9 cellular contexts compared by ENCODE assay signal in genomic region chr15:75891895-75892294, GRCh38. TPM values are rescaled to one million over a fixed set of nuclear protein-coding genes. Genes with fewer than 3 reads are reported as not detected.
A peak's percentile ranks its signal among the peaks of the same experiment; 100 is the strongest.
DNase-seq lines count a peak whose midpoint lies in the region; ATAC-seq and TF ChIP-seq lines count a peak whose summit lies in the region.
"Had no signal": no experiment of that assay in that cellular context is flagged by ENCODE, and none has a peak within 500 bp of the region (broad histone marks: within the 10 kb centered on the region; RNA-seq: fewer than 3 reads in every experiment).

No MANE protein-coding gene starts in this region.

- intact Hi-C loops in PC-3 (cut with micrococcal nuclease), result no loop called here
- intact Hi-C loops in sciatic nerve (cut with DNase I), result no loop called here

- H3K27me3 ChIP-seq in PC-3 (ENCODE audit: low read length) (no peaks in the 10 kb centered on the region), osteoblast (ENCODE audit: insufficient read depth, low read length) (no peaks in the 10 kb centered on the region)

- no TSS peak for BruUV-seq in PC-3 (replicated peaks; lab: Mats Ljungman, UMichigan)

- no peaks in the 10 kb centered on the region for H3K79me2 ChIP-seq in PC-3 (ENCODE audit: low read length)
- H3K79me2 ChIP-seq in osteoblast (ENCODE audit: insufficient read depth, low read length), result peaks cover 8% of the 10 kb centered on the region

- H3F3A ChIP-seq in PC-3 (ENCODE audit: low read length, unreplicated experiment), result peaks cover 4% of the 10 kb centered on the region

- H3K4me3 ChIP-seq in PC-3 (ENCODE audit: low read length) (no peak overlapping the region), osteoblast (ENCODE audit: insufficient read depth, low read length) (peak overlapping the region; percentile 13)

- H3K4me1 ChIP-seq in PC-3 (ENCODE audit: insufficient read depth, low read length) (peaks cover 11% of the 10 kb centered on the region), osteoblast (ENCODE audit: insufficient read depth, low read length) (peaks cover 22% of the 10 kb centered on the region)

- H3K4me1 Mint-ChIP-seq in chondrocyte (ENCODE audit: low read depth), result peaks cover 17% of the 10 kb centered on the region

- DNase-seq in GM04504 (ENCODE audit: low read depth) (peak; percentile 58), PC-3 (peak; percentile 52), chondrocyte (ENCODE audit: low spot score) (no peak), osteoblast (ENCODE audit: insufficient read length, low spot score, missing footprints) (peak; percentile 44), sciatic nerve (ENCODE audit: low spot score) (no peak), NCI-H1694 (lab: John Stamatoyannopoulos, UW) (no peak)
- DNase-seq: NCI-H345 had no signal

- H3K36me3 ChIP-seq in PC-3 (ENCODE audit: low read depth, low read length) (peaks cover 4% of the 10 kb centered on the region; the same call in 1 of the 2 replicates), osteoblast (ENCODE audit: insufficient read depth, low read length) (no peaks in the 10 kb centered on the region)

- peak overlapping the region; percentile 8 for H3K27ac ChIP-seq in PC-3 (ENCODE audit: low read length)
- peak overlapping the region; percentile 94 for H3K27ac ChIP-seq in osteoblast (ENCODE audit: low read depth, low read length)

- H4K20me1 ChIP-seq in PC-3 (ENCODE audit: low read length) (no peaks in the 10 kb centered on the region), osteoblast (ENCODE audit: insufficient read depth, low read length) (no peaks in the 10 kb centered on the region)

- TF ChIP-seq CTCF in PC-3 (conservative IDR thresholded peaks at IDR 0.05; ENCODE audit: low read depth, low read length) (no peak), chondrocyte (IDR thresholded peaks at IDR 0.05) (no peak), osteoblast (IDR thresholded peaks at IDR 0.05; ENCODE audit: extremely low read depth, low read depth, low read length) (no peak)

- ATAC-seq in PC-3, result peak; percentile 89
- ATAC-seq in HG03469 (IDR thresholded peaks at IDR 0.05; ENCODE audit: unreplicated experiment), result no peak
- ATAC-seq in sciatic nerve, result no peak
- ATAC-seq in HG03565 (IDR thresholded peaks at IDR 0.05; ENCODE audit: unreplicated experiment), result no peak

- H3K36me3 Mint-ChIP-seq in chondrocyte (ENCODE audit: low read depth), result peaks cover 21% of the 10 kb centered on the region

- CTCF ChIA-PET in PC-3 (lab: Charles Lee), result no interaction called here

- no peak overlapping the region for H2AFZ ChIP-seq in PC-3 (ENCODE audit: low read length)
- H2AFZ ChIP-seq in osteoblast (ENCODE audit: low read length), result peak overlapping the region; percentile 62

- peak overlapping the region; percentile 81 for H3K27ac Mint-ChIP-seq in chondrocyte (ENCODE audit: unreplicated experiment)

- H3K9me2 ChIP-seq in PC-3 (replicated peaks; ENCODE audit: low read length), result no peaks in the 10 kb centered on the region

- POLR2A ChIA-PET in PC-3 (lab: Charles Lee; ENCODE audit: unreplicated experiment), result no interaction called here

- no peak overlapping the region for H3K9ac ChIP-seq in PC-3 (ENCODE audit: low read length)

- no peaks in the 10 kb centered on the region for H3K9me3 Mint-ChIP-seq in chondrocyte (ENCODE audit: low read depth)

- H3K4me3 Mint-ChIP-seq in chondrocyte (ENCODE audit: unreplicated experiment), result no peak overlapping the region

- H3K4me2 ChIP-seq in PC-3 (ENCODE audit: low read length) (no peak overlapping the region), osteoblast (ENCODE audit: insufficient read depth, low read length) (peak overlapping the region; percentile 72)

- H3K27me3 Mint-ChIP-seq in chondrocyte (ENCODE audit: low read depth), result no peaks in the 10 kb centered on the region

- H3K9me3 ChIP-seq in PC-3 (ENCODE audit: low read length) (no peaks in the 10 kb centered on the region), osteoblast (ENCODE audit: low read depth, low read length) (no peaks in the 10 kb centered on the region)

RNA-seq across cellular contexts. Expression of gene FBXO22, which starts 11.8 kb away (rescaled TPM):
- 41.1 and 51.4 TPM in 2 replicates for total RNA-seq in PC-3 (2014; rRNA removed)
- total RNA-seq in chondrocyte, result 33.6 to 40.1 TPM (median 35.1 TPM) in 3 replicates
- 27.1 and 27.4 TPM in 2 replicates for total RNA-seq in osteoblast
- 23.2 TPM for total RNA-seq in sciatic nerve

RNA-seq across cellular contexts. Expression of gene UBE2Q2, which starts 48.6 kb away (rescaled TPM):
- total RNA-seq in PC-3 (2014; rRNA removed), result 18.5 and 20.3 TPM in 2 replicates
- 60.6 to 77.5 TPM (median 62.1 TPM) in 3 replicates for total RNA-seq in chondrocyte
- total RNA-seq in osteoblast, result 66.2 and 67.2 TPM in 2 replicates
- total RNA-seq in sciatic nerve, result 34.1 TPM

Comparison
In these comparisons a context has a peak if more than half of its experiments do, and no peak if none do; other contexts are left out.
1. DNase-seq: peak in GM04504 (single experiment), PC-3 (single experiment) and osteoblast (single experiment); none in chondrocyte (single experiment), sciatic nerve (single experiment) and NCI-H1694 (single experiment).